Comparison of ENCODE assay signal across 8 cellular contexts in genomic region chr7:114026486-114027089, GRCh38.
DNase-seq lines count a peak whose midpoint lies in the region; ATAC-seq and TF ChIP-seq lines count a peak whose summit lies in the region.

No MANE protein-coding gene starts in this region.

- DNase-seq in AG20443 (ENCODE audit: low spot score) (peak; percentile 53), NCI-H146 (lab: John Stamatoyannopoulos, UW) (peak; percentile 58), T-helper 17 cell (no peak), foreskin keratinocyte (peak in 1 of 2 donors; percentile 38), sigmoid colon (no peak), GF-D8 (lab: John Stamatoyannopoulos, UW) (no peak)

- no peak for TF ChIP-seq EP300 in sigmoid colon (IDR thresholded peaks at IDR 0.05)

- H3K36me3 ChIP-seq in sigmoid colon: no peaks in the 10 kb centered on the region

- H3K4me3 Mint-ChIP-seq in T-helper 17 cell: no peak overlapping the region

- H3K9me3 ChIP-seq in T-helper 17 cell (ENCODE audit: control insufficient read depth, low read length, poor library complexity, severe bottlenecking) (no peaks in the 10 kb centered on the region), sigmoid colon (no peaks in the 10 kb centered on the region)

- no peaks in the 10 kb centered on the region for H3K36me3 Mint-ChIP-seq in T-helper 17 cell (ENCODE audit: low read depth)

- H3K4me3 ChIP-seq in sigmoid colon: no peak overlapping the region

- no peaks in the 10 kb centered on the region for H3K4me1 ChIP-seq in foreskin keratinocyte
- no peaks in the 10 kb centered on the region for H3K4me1 ChIP-seq in sigmoid colon

- H3K27me3 ChIP-seq in foreskin keratinocyte (no peaks in the 10 kb centered on the region), sigmoid colon (no peaks in the 10 kb centered on the region)

- H3K27ac ChIP-seq in foreskin keratinocyte (no peak overlapping the region), sigmoid colon (no peak overlapping the region)

- ATAC-seq in GM18498 (IDR thresholded peaks at IDR 0.05; ENCODE audit: unreplicated experiment) (peak; percentile 69), HG02970 (IDR thresholded peaks at IDR 0.05; ENCODE audit: low FRiP score, unreplicated experiment) (peak; percentile 86), T-helper 17 cell (peak; percentile 46), foreskin keratinocyte (peak; percentile 44)

- peaks cover 29% of the 10 kb centered on the region for H3K27me3 Mint-ChIP-seq in T-helper 17 cell

- no peak overlapping the region for H3K27ac Mint-ChIP-seq in T-helper 17 cell

- intact Hi-C loops in sigmoid colon (cut with DNase I): loop anchor here (10.0 kb wide), 2 partner anchors 638 to 1828 kb away; no protein-coding TSS in a partner anchor

- WGBS in sigmoid colon, 2 donors: 0 to 3% methylated on average over 1 of the region's 1 CpG

- TF ChIP-seq CTCF in foreskin keratinocyte (conservative IDR thresholded peaks at IDR 0.05) (peak; percentile 75), sigmoid colon (IDR thresholded peaks at IDR 0.05) (peak; percentile 13 to 56 (median 41))

- TF ChIP-seq POLR2A in sigmoid colon (IDR thresholded peaks at IDR 0.05): no peak

- H3K4me1 Mint-ChIP-seq in T-helper 17 cell: peaks cover 2% of the 10 kb centered on the region

Comparison
In these comparisons a context has a peak if more than half of its experiments do, and no peak if none do; other contexts are left out.
1. DNase-seq: peak in AG20443 (single experiment) and NCI-H146 (single experiment); none in T-helper 17 cell (0 of 3), sigmoid colon (single experiment) and GF-D8 (single experiment).
2. Peak in every context shown above with its lines, with median percentiles within 50 percentile points of each other: ATAC-seq.